9 cellular contexts compared by ENCODE assay signal in genomic region chr1:211328084-211328694, GRCh38. TPM values are rescaled to one million over a fixed set of nuclear protein-coding genes. Genes with fewer than 3 reads are reported as not detected.
DNase-seq lines count a peak whose midpoint lies in the region; ATAC-seq and TF ChIP-seq lines count a peak whose summit lies in the region.
"Had no signal": no experiment of that assay in that cellular context is flagged by ENCODE, and none has a peak within 500 bp of the region (broad histone marks: within the 10 kb centered on the region; RNA-seq: fewer than 3 reads in every experiment).

No MANE protein-coding gene starts in this region.

- peaks cover 10% of the 10 kb centered on the region for H3K4me1 Mint-ChIP-seq in Caco-2 (ENCODE audit: low read depth, unreplicated experiment)
- peaks cover 46% of the 10 kb centered on the region for H3K4me1 Mint-ChIP-seq in endodermal cell

- 92 to 99% methylated on average over 9 to 11 of the region's 11 CpGs for WGBS in endodermal cell (ENCODE audit: insufficient coverage in 1 of 2, insufficient read length in 1 of 2), 2 experiments

- CTCF ChIA-PET in Caco-2 (lab: Charles Lee): interaction anchor here (1.9 kb wide), 1 partner anchor 148 kb away, joined by 5 read pairs; no protein-coding TSS in a partner anchor

- no peak for DNase-seq in Caco-2
- no peak for DNase-seq in Jurkat, Clone E6-1 (ENCODE audit: low read depth, low spot score)
- DNase-seq in endodermal cell: no peak
- DNase-seq in retina: peak; percentile 34
- no peak for DNase-seq in GF-D8 (lab: John Stamatoyannopoulos, UW)
- DNase-seq: left colon had no signal

- H3K9me3 Mint-ChIP-seq in Caco-2 (ENCODE audit: unreplicated experiment): no peaks in the 10 kb centered on the region
- no peaks in the 10 kb centered on the region for H3K9me3 Mint-ChIP-seq in endodermal cell

- POLR2A ChIA-PET in Caco-2 (lab: Charles Lee): no interaction called here

- no peak overlapping the region for H3K4me3 Mint-ChIP-seq in Caco-2 (ENCODE audit: unreplicated experiment)
- peak overlapping the region; percentile 82 for H3K4me3 Mint-ChIP-seq in endodermal cell

- intact Hi-C loops in Caco-2 (cut with micrococcal nuclease; ENCODE audit: unreplicated experiment): no loop called here

- H3K4me3 ChIP-seq in Caco-2 (ENCODE audit: low read depth, low read length) (no peak overlapping the region), endodermal cell (ENCODE audit: low read length) (peak overlapping the region; percentile 80)
- H3K4me3 ChIP-seq in Jurkat, Clone E6-1 (ENCODE audit: low read length): peak overlapping the region; percentile 77

- H3K36me3 ChIP-seq in Caco-2 (ENCODE audit: control insufficient read depth, insufficient read depth, low read length) (no peaks in the 10 kb centered on the region), endodermal cell (ENCODE audit: control insufficient read depth, insufficient read depth, low read length) (peaks cover 5% of the 10 kb centered on the region)

- H3K9ac ChIP-seq in endodermal cell (ENCODE audit: extremely low read depth, low read length, poor library complexity, severe bottlenecking): no peak overlapping the region

- TF ChIP-seq CTCF in Caco-2 (IDR thresholded peaks at IDR 0.05; ENCODE audit: insufficient read depth in 1 of 2, low read depth in 1 of 2, low read length in 1 of 2, severe bottlenecking in 1 of 2, unreplicated experiment in 1 of 2) (no peak), endodermal cell (conservative IDR thresholded peaks at IDR 0.05) (no peak)

- no peaks in the 10 kb centered on the region for H3K36me3 Mint-ChIP-seq in Caco-2 (ENCODE audit: insufficient read depth, unreplicated experiment)
- H3K36me3 Mint-ChIP-seq in endodermal cell (ENCODE audit: low read depth): peaks cover 7% of the 10 kb centered on the region

- H3K4me1 ChIP-seq in Caco-2 (peaks cover 4% of the 10 kb centered on the region), endodermal cell (ENCODE audit: control insufficient read depth, insufficient read depth, low read length) (peaks cover 9% of the 10 kb centered on the region)

- H3K9me3 ChIP-seq in Caco-2 (no peaks in the 10 kb centered on the region), endodermal cell (ENCODE audit: control insufficient read depth, low read length) (no peaks in the 10 kb centered on the region)

- H3K27me3 ChIP-seq in Caco-2 (replicated peaks; ENCODE audit: control insufficient read depth, insufficient read depth, low read length) (no peaks in the 10 kb centered on the region), endodermal cell (ENCODE audit: control insufficient read depth, insufficient read depth, low read length, poor library complexity, severe bottlenecking) (no peaks in the 10 kb centered on the region)

- ATAC-seq in HG03457 (IDR thresholded peaks at IDR 0.05; ENCODE audit: unreplicated experiment) (no peak), HG03520 (IDR thresholded peaks at IDR 0.05; ENCODE audit: unreplicated experiment) (no peak), GM18858 (IDR thresholded peaks at IDR 0.05; ENCODE audit: unreplicated experiment) (no peak)

- H3K27ac ChIP-seq in endodermal cell (ENCODE audit: low read depth, low read length): no peak overlapping the region

- TSS peak; percentile 34 for BruUV-seq in Caco-2 (replicated peaks; lab: Mats Ljungman, UMichigan)

- no peaks in the 10 kb centered on the region for H3K27me3 Mint-ChIP-seq in Caco-2 (ENCODE audit: insufficient read depth, unreplicated experiment)
- H3K27me3 Mint-ChIP-seq in endodermal cell (ENCODE audit: insufficient read depth): peaks cover 4% of the 10 kb centered on the region

- H3K27ac Mint-ChIP-seq in Caco-2 (ENCODE audit: unreplicated experiment) (no peak overlapping the region), endodermal cell (no peak overlapping the region)

RNA-seq across cellular contexts. Expression of gene TRAF5, which starts 1.6 kb away (rescaled TPM):
- total RNA-seq in Caco-2 (2022) (8.5 and 8.8 TPM in 2 replicates), endodermal cell (10 to 100 TPM; 56.5 to 78.3 TPM)
- 29.6 TPM for polyA plus RNA-seq in Jurkat, Clone E6-1 (2012; ENCODE audit: insufficient read depth, insufficient read length)
- 21.7 TPM for polyA plus RNA-seq in endodermal cell (2013, experiment 1 of 2)
- polyA plus RNA-seq in endodermal cell (2013, experiment 2 of 2): 23.8 TPM
